ENCODE assay signal across 13 cellular contexts in the genomic region with DNA sequence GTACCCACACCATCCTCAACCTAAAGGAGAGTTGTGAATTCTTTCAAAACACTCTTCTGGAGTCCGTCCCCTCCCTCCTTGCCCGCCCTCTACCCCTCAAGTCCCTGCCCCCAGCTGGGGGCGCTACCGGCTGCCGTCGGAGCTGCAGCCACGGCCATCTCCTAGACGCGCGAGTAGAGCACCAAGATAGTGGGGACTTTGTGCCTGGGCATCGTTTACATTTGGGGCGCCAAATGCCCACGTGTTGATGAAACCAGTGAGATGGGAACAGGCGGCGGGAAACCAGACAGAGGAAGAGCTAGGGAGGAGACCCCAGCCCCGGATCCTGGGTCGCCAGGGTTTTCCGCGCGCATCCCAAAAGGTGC. TPM values are rescaled to one million over a fixed set of nuclear protein-coding genes. Genes with fewer than 3 reads are reported as not detected.
DNase-seq lines count a peak whose midpoint lies in the region; ATAC-seq and TF ChIP-seq lines count a peak whose summit lies in the region.
"Had no signal": no experiment of that assay in that cellular context is flagged by ENCODE, and none has a peak within 500 bp of the region (broad histone marks: within the 10 kb centered on the region; RNA-seq: fewer than 3 reads in every experiment).

No MANE protein-coding gene starts in this region.

- H3K9me3 ChIP-seq in HUES48 (ENCODE audit: control insufficient read depth, insufficient read depth, low read length) = no peaks in the 10 kb centered on the region
- H3K9me3 ChIP-seq in lower lobe of right lung = no peaks in the 10 kb centered on the region
- no peaks in the 10 kb centered on the region for H3K9me3 ChIP-seq in left lung

- H3K27ac Mint-ChIP-seq in naive thymus-derived CD8-positive, alpha-beta T cell = no peak overlapping the region
- H3K27ac Mint-ChIP-seq: T-cell had no signal

- TF ChIP-seq CTCF in lower lobe of right lung (IDR thresholded peaks at IDR 0.05) (no peak), left lung (IDR thresholded peaks at IDR 0.05) (no peak)

- DNase-seq in Daoy (ENCODE audit: low read depth) (peak; percentile 70), caudate nucleus (lab: John Stamatoyannopoulos, UW) (peak in 44 of 61 donors; percentile 21 to 74 (median 53)), lower lobe of right lung (no peak), left lung (no peak)
- no peak for DNase-seq in naive thymus-derived CD8-positive, alpha-beta T cell
- DNase-seq in activated effector memory CD4-positive, alpha-beta T cell treated with Interleukin-2 at 50 U/mL for 16 hours = no peak
- DNase-seq: DMS79 treated with DMSO at 0.1 percent for 48 hours; effector CD4-positive, alpha-beta T cell; T-cell had no signal

- H3K4me1 ChIP-seq in HUES48 (ENCODE audit: control insufficient read depth, insufficient read depth, low read length) (peaks cover 42% of the 10 kb centered on the region), lower lobe of right lung (peaks cover 58% of the 10 kb centered on the region), left lung (peaks cover under 1 to 87% of the 10 kb centered on the region in 2 donors)
- H3K4me1 ChIP-seq: parathyroid adenoma had no signal

- intact Hi-C loops in lower lobe of right lung (cut with DNase I) = no loop called here
- intact Hi-C loops in left lung (cut with DNase I) = no loop called here

- peaks cover 0 to 3% (median 0%) of the 10 kb centered on the region in 3 donors for H3K36me3 Mint-ChIP-seq in naive thymus-derived CD8-positive, alpha-beta T cell
- H3K36me3 Mint-ChIP-seq: T-cell had no signal

- H3K27ac ChIP-seq in HUES48 (ENCODE audit: low read depth, low read length) = no peak overlapping the region
- peak overlapping the region; percentile 30 for H3K27ac ChIP-seq in caudate nucleus (ENCODE audit: low read depth, low read length)
- no peak overlapping the region for H3K27ac ChIP-seq in lower lobe of right lung
- H3K27ac ChIP-seq in left lung = no peak overlapping the region
- H3K27ac ChIP-seq: parathyroid adenoma had no signal

- H3K9me3 Mint-ChIP-seq in naive thymus-derived CD8-positive, alpha-beta T cell = peaks cover 0 to 2% (median 0%) of the 10 kb centered on the region in 9 donors
- H3K9me3 Mint-ChIP-seq: T-cell had no signal

- peak overlapping the region; percentile 69 for H3K4me3 ChIP-seq in HUES48 (ENCODE audit: low read depth, low read length)
- no peak overlapping the region for H3K4me3 ChIP-seq in lower lobe of right lung
- no peak overlapping the region for H3K4me3 ChIP-seq in left lung

- ATAC-seq in naive thymus-derived CD8-positive, alpha-beta T cell = no peak
- ATAC-seq in GM19324 (IDR thresholded peaks at IDR 0.05; ENCODE audit: low FRiP score, unreplicated experiment) (no peak), lower lobe of right lung (no peak), left lung (no peak)
- ATAC-seq: HepG2, T-cell had no signal

- no peak overlapping the region for H3K9ac ChIP-seq in HUES48 (ENCODE audit: low read depth, low read length)
- H3K9ac ChIP-seq: parathyroid adenoma had no signal

- H3K27me3 ChIP-seq in HUES48 (ENCODE audit: control insufficient read depth, insufficient read depth, low read length) (peaks cover 99% of the 10 kb centered on the region), lower lobe of right lung (ENCODE audit: low read depth) (peaks cover 100% of the 10 kb centered on the region), left lung (peaks cover 99 to 100% of the 10 kb centered on the region in 2 donors)

- H3K4me3 Mint-ChIP-seq in naive thymus-derived CD8-positive, alpha-beta T cell = peak overlapping the region in 6 of 10 donors; percentile 26 to 66 (median 48)

- POLR2A ChIA-PET in naive thymus-derived CD8-positive, alpha-beta T cell (lab: Charles Lee) = no interaction called here

- H3K36me3 ChIP-seq in HUES48 (ENCODE audit: control insufficient read depth, insufficient read depth, low read length) (no peaks in the 10 kb centered on the region), lower lobe of right lung (no peaks in the 10 kb centered on the region), left lung (no peaks in the 10 kb centered on the region)

- H3K4me1 Mint-ChIP-seq in naive thymus-derived CD8-positive, alpha-beta T cell = peaks cover 32 to 66% (median 62%) of the 10 kb centered on the region in 4 donors

- H3K27me3 Mint-ChIP-seq in naive thymus-derived CD8-positive, alpha-beta T cell = peaks cover 41 to 93% (median 75%) of the 10 kb centered on the region in 5 donors

RNA-seq across cellular contexts. Expression of a gene that starts 0.6 kb away (rescaled TPM):
- total RNA-seq in Daoy (2014; rRNA removed; shearing (Covaris generic)) = 1.3 and 3.1 TPM in 2 replicates
- not detected for total RNA-seq in naive thymus-derived CD8-positive, alpha-beta T cell
- polyA plus RNA-seq in naive thymus-derived CD8-positive, alpha-beta T cell = not detected
- total RNA-seq in lower lobe of right lung (not detected), left lung (under 1 TPM; 0.23 to 0.47 TPM)
- total RNA-seq: HepG2, T-cell had no signal
- polyA plus RNA-seq: HepG2 had no signal

RNA-seq across cellular contexts. Expression of a gene that starts 44.9 kb away (rescaled TPM):
- total RNA-seq in Daoy (2014; rRNA removed; shearing (Covaris generic)) = not detected in 2 replicates
- total RNA-seq in naive thymus-derived CD8-positive, alpha-beta T cell = not detected
- not detected for polyA plus RNA-seq in naive thymus-derived CD8-positive, alpha-beta T cell
- 0.59 TPM for total RNA-seq in lower lobe of right lung
- 1 to 10 TPM; 1.6 to 4.2 TPM for total RNA-seq in left lung
- total RNA-seq: HepG2, T-cell had no signal
- polyA plus RNA-seq: HepG2 had no signal

Comparison
In these comparisons a context has a peak if more than half of its experiments do, and no peak if none do; other contexts are left out.
1. DNase-seq: peak in Daoy (single experiment) and caudate nucleus (44 of 61); none in naive thymus-derived CD8-positive, alpha-beta T cell (0 of 10), lower lobe of right lung (single experiment), left lung (0 of 2) and activated effector memory CD4-positive, alpha-beta T cell treated with Interleukin-2 at 50 U/mL for 16 hours (single experiment).